19 cellular contexts compared by ENCODE assay signal in genomic region chr5:86869268-86869667, GRCh38.
"Had no signal": no experiment of that assay in that cellular context is flagged by ENCODE, and none has a peak within 500 bp of the region (broad histone marks: within the 10 kb centered on the region; RNA-seq: fewer than 3 reads in every experiment).

No MANE protein-coding gene starts in this region.

- H3K27ac ChIP-seq: dorsolateral prefrontal cortex, heart left ventricle, ovary, right lobe of liver, testis, upper lobe of left lung had no signal

- H3K4me1 ChIP-seq: heart left ventricle, right lobe of liver, testis, upper lobe of left lung had no signal

- H3K4me3 ChIP-seq: dorsolateral prefrontal cortex, heart left ventricle, lung, ovary, right lobe of liver, smooth muscle cell, testis, upper lobe of left lung had no signal

- DNase-seq: activated B cell treated with CpG ODN at 0.5 μM for 24 hours; activated CD4-positive, alpha-beta T cell treated with anti-CD3 and anti-CD28 coated beads, Interleukin-2, amount 10 ng/mL, durations not matched to agents 24 days and 14 days; activated CD8-positive, alpha-beta memory T cell treated with anti-CD3 and anti-CD28 coated beads, Interleukin-2, amount 50 U/mL, for 48 hours; activated gamma-delta T cell; activated T-cell treated with anti-CD3 and anti-CD28 coated beads, Interleukin-2, amount 50 U/mL, for 72 hours; dorsolateral prefrontal cortex; endodermal cell; heart left ventricle; ovary; right lobe of liver; stimulated activated CD4-positive, alpha-beta T cell treated with anti-CD3 and anti-CD28 coated beads, Interleukin-4, amount 100 ng/mL, for 4 hours; testis; upper lobe of left lung had no signal

- H3K27me3 ChIP-seq: dorsolateral prefrontal cortex, heart left ventricle, ovary, right lobe of liver, testis, upper lobe of left lung had no signal

- H3K4me2 ChIP-seq: smooth muscle cell had no signal

- H3K9me3 ChIP-seq: heart left ventricle, ovary, right lobe of liver, testis, upper lobe of left lung had no signal

- FAIRE-seq: frontal cortex, islet of Langerhans, TTC549 had no signal

- H3K36me3 ChIP-seq: heart left ventricle, ovary, right lobe of liver, upper lobe of left lung had no signal

- ATAC-seq: activated naive CD4-positive, alpha-beta T cell treated with anti-CD3 and anti-CD28 coated beads, Interleukin-2, amount 50 U/mL, for 72 hours; activated T-cell treated with anti-CD3 and anti-CD28 coated beads, Interleukin-2, amount 50 U/mL, for 72 hours; heart left ventricle; right lobe of liver had no signal
